30 cellular contexts compared by ENCODE assay signal in the genomic region with DNA sequence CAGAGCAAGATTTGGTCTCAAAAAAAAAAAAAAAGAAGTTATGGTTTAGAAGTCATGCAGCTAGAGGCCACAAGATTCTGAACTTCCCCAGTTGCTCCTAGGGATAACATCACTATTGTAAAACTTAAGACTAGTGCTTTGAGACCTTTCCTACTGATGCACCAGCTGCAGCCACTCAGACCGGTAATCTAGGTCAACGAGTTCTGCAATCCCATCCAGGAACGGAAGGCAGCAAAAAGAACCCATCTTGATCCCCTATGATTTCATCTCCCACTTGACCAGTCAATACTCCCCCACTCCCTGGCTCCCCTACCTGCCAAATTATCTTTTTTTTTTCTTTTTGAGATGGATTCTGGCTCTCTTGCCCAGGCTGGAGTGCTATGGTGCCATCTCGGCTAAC.
"Had no signal": no experiment of that assay in that cellular context is flagged by ENCODE, and none has a peak within 500 bp of the region (broad histone marks: within the 10 kb centered on the region; RNA-seq: fewer than 3 reads in every experiment).

No MANE protein-coding gene starts in this region.

- DNase-seq: activated CD4-positive, alpha-beta memory T cell treated with anti-CD3 and anti-CD28 coated beads, Interleukin-2, amount 10 ng/mL, durations not matched to agents 7 days and 5 days; activated CD4-positive, alpha-beta T cell treated with anti-CD3 and anti-CD28 coated beads, Interleukin-2, amount 50 U/mL, for 1 hour; activated CD4-positive, CD25-positive, alpha-beta regulatory T cell; activated gamma-delta T cell; activated naive CD4-positive, alpha-beta T cell treated with anti-CD3 and anti-CD28 coated beads for 36 hours; activated T-cell treated with anti-CD3 and anti-CD28 coated beads for 4 hours; activated T-cell treated with anti-CD3 and anti-CD28 coated beads, Interleukin-2, amount 50 U/mL, for 48 hours; adrenal gland; anterior cingulate cortex; NCI-H1092 treated with DMSO at 0.1 percent for 48 hours; NCI-H1417 treated with DMSO at 0.1 percent for 48 hours; NCI-H1694; NCI-H2029; NCI-H2107; NCI-H526; NCI-H774; NK-92 treated with Interleukin-12 subunit alpha and Interleukin-12 subunit beta, amount 100 ng/mL, for 24 hours; OCI-M1; RPMI8226; SJCRH30; SK-N-SH; T-cell; T-helper 2 cell; T1000 had no signal

- H3K4me3 Mint-ChIP-seq: activated CD4-positive, alpha-beta memory T cell treated with anti-CD3 and anti-CD28 coated beads, Interleukin-2, amount 10 ng/mL, durations not matched to agents 7 days and 5 days; activated naive CD4-positive, alpha-beta T cell treated with anti-CD3 and anti-CD28 coated beads for 36 hours; activated naive CD8-positive, alpha-beta T cell; activated T-helper 17 cell treated with anti-CD3 and anti-CD28 coated beads, Interleukin-2, amount 50 U/mL, for 72 hours; T-cell had no signal

- ATAC-seq: activated T-helper 17 cell treated with anti-CD3 and anti-CD28 coated beads, Interleukin-2, amount 50 U/mL, for 72 hours; Panc1; Right ventricle myocardium inferior had no signal

- H3K9ac ChIP-seq: KMS-11, SK-N-SH had no signal

- H3K27me3 Mint-ChIP-seq: activated CD4-positive, alpha-beta memory T cell treated with anti-CD3 and anti-CD28 coated beads, Interleukin-2, amount 10 ng/mL, durations not matched to agents 7 days and 5 days; activated naive CD8-positive, alpha-beta T cell; activated T-helper 17 cell treated with anti-CD3 and anti-CD28 coated beads, Interleukin-2, amount 50 U/mL, for 72 hours; T-cell had no signal

- H3K27ac ChIP-seq: adrenal gland, KMS-11, SJCRH30, VCaP had no signal

- H3K4me2 ChIP-seq: KMS-11, SK-N-SH had no signal

- H3K27me3 ChIP-seq: adrenal gland, SJCRH30 had no signal

- H3K4me1 ChIP-seq: adrenal gland, SJCRH30 had no signal

- H3K27ac Mint-ChIP-seq: activated CD4-positive, alpha-beta memory T cell treated with anti-CD3 and anti-CD28 coated beads, Interleukin-2, amount 10 ng/mL, durations not matched to agents 7 days and 5 days; activated naive CD4-positive, alpha-beta T cell treated with anti-CD3 and anti-CD28 coated beads for 36 hours had no signal

- H3K4me3 ChIP-seq: adrenal gland, SJCRH30 had no signal

- H3K36me3 Mint-ChIP-seq: activated naive CD8-positive, alpha-beta T cell; T-cell had no signal

- H3K9me3 ChIP-seq: adrenal gland, SJCRH30, SK-N-SH had no signal

- H3K9me3 Mint-ChIP-seq: activated CD4-positive, alpha-beta memory T cell treated with anti-CD3 and anti-CD28 coated beads, Interleukin-2, amount 10 ng/mL, durations not matched to agents 7 days and 5 days; activated naive CD4-positive, alpha-beta T cell treated with anti-CD3 and anti-CD28 coated beads for 36 hours; activated T-helper 17 cell treated with anti-CD3 and anti-CD28 coated beads, Interleukin-2, amount 50 U/mL, for 72 hours; T-cell had no signal

- H3K36me3 ChIP-seq: adrenal gland, SJCRH30 had no signal
